ENCODE assay signal across 8 cellular contexts in genomic region chr17:68972119-68972704, GRCh38. TPM values are rescaled to one million over a fixed set of nuclear protein-coding genes. Genes with fewer than 3 reads are reported as not detected.
DNase-seq lines count a peak whose midpoint lies in the region; ATAC-seq and TF ChIP-seq lines count a peak whose summit lies in the region.

No MANE protein-coding gene starts in this region.

- peak; percentile 60 to 72 for TF ChIP-seq CTCF in Caco-2 (IDR thresholded peaks at IDR 0.05; ENCODE audit: insufficient read depth in 1 of 2, low read depth in 1 of 2, low read length in 1 of 2, severe bottlenecking in 1 of 2, unreplicated experiment in 1 of 2)
- peak; percentile 66 for TF ChIP-seq CTCF in LNCAP (IDR thresholded peaks at IDR 0.05)
- TF ChIP-seq CTCF in right lobe of liver (IDR thresholded peaks at IDR 0.05) = peak; percentile 69 to 82 (median 76)

- BruUV-seq in Caco-2 (replicated peaks; lab: Mats Ljungman, UMichigan) = no TSS peak

- POLR2A ChIA-PET in Caco-2 (lab: Charles Lee) = no interaction called here

- H3K27me3 Mint-ChIP-seq in Caco-2 (ENCODE audit: insufficient read depth, unreplicated experiment) = no peaks in the 10 kb centered on the region

- H3K4me3 ChIP-seq in Caco-2 (ENCODE audit: low read depth, low read length) (no peak overlapping the region), right lobe of liver (no peak overlapping the region)

- H3K4me3 Mint-ChIP-seq in Caco-2 (ENCODE audit: unreplicated experiment) = no peak overlapping the region

- intact Hi-C loops in Caco-2 (cut with micrococcal nuclease; ENCODE audit: unreplicated experiment) (loop anchor here (1.0 to 5.0 kb wide), 4 partner anchors 61 to 263 kb away; no protein-coding TSS in a partner anchor), right lobe of liver (cut with DNase I) (no loop called here)

- WGBS in right lobe of liver (ENCODE audit: insufficient coverage, low coverage, low lambda C conversion rate, missing lambda C conversion rate) = 44% methylated on average over 4 of the region's 4 CpGs

- H3K27me3 ChIP-seq in Caco-2 (replicated peaks; ENCODE audit: control insufficient read depth, insufficient read depth, low read length) (no peaks in the 10 kb centered on the region), right lobe of liver (no peaks in the 10 kb centered on the region)

- no peak overlapping the region for H3K27ac Mint-ChIP-seq in Caco-2 (ENCODE audit: unreplicated experiment)

- ATAC-seq in right lobe of liver = peak; percentile 81 to 91 (median 86)
- ATAC-seq in HG02798 (IDR thresholded peaks at IDR 0.05; ENCODE audit: poor library complexity, unreplicated experiment) = no peak

- CTCF ChIA-PET in Caco-2 (lab: Charles Lee) = no interaction called here

- H3K4me1 Mint-ChIP-seq in Caco-2 (ENCODE audit: low read depth, unreplicated experiment) = no peaks in the 10 kb centered on the region

- DNase-seq in Caco-2 = peak in 1 of 2 experiments; percentile 49
- DNase-seq in cerebellum (ENCODE audit: low spot score) = peak; percentile 50
- no peak for DNase-seq in right lobe of liver
- DNase-seq in activated CD8-positive, alpha-beta memory T cell treated with anti-CD3 and anti-CD28 coated beads for 24 hours = no peak
- DNase-seq in stimulated activated CD4-positive, alpha-beta T cell treated with anti-CD3 and anti-CD28 coated beads, Interleukin-15, amount 100 ng/mL, for 24 hours = no peak
- DNase-seq in GM19238 (ENCODE audit: insufficient read length, low spot score) = no peak

- peaks cover 10% of the 10 kb centered on the region for H3K9me3 Mint-ChIP-seq in Caco-2 (ENCODE audit: unreplicated experiment)

- H3K36me3 ChIP-seq in Caco-2 (ENCODE audit: control insufficient read depth, insufficient read depth, low read length) = no peaks in the 10 kb centered on the region
- H3K36me3 ChIP-seq in right lobe of liver = peaks cover 0 to 26% (median 1%) of the 10 kb centered on the region in 4 donors

- H3K4me1 ChIP-seq in Caco-2 (no peaks in the 10 kb centered on the region), right lobe of liver (peaks cover 0 to 6% (median 0%) of the 10 kb centered on the region in 4 donors)

- no peak for TF ChIP-seq POLR2A in right lobe of liver (IDR thresholded peaks at IDR 0.05)

- no peaks in the 10 kb centered on the region for H3K9me3 ChIP-seq in Caco-2
- H3K9me3 ChIP-seq in right lobe of liver = no peaks in the 10 kb centered on the region

- no peaks in the 10 kb centered on the region for H3K36me3 Mint-ChIP-seq in Caco-2 (ENCODE audit: insufficient read depth, unreplicated experiment)

- peak overlapping the region in 2 of 3 donors; percentile 35 to 53 for H3K27ac ChIP-seq in right lobe of liver

RNA-seq across cellular contexts. Expression of gene ABCA8, which starts 17.0 kb away (rescaled TPM):
- total RNA-seq in Caco-2 (2022) (0.32 and 0.91 TPM in 2 replicates), cerebellum (33.7 TPM), right lobe of liver (10 to 100 TPM; 21.8 to 44.0 (median 29.9) TPM)

Comparison
In these comparisons a context has a peak if more than half of its experiments do, and no peak if none do; other contexts are left out.
1. RNA of gene ABCA8, which starts 17.0 kb away (total RNA-seq): 33.7 TPM in cerebellum (single experiment) and 21.8 to 44.0 TPM in right lobe of liver; 0.32 to 0.91 TPM in Caco-2; every median in the first group is over 10 times any median in the second.
2. Peak in every context shown above with its lines, with median percentiles within 50 percentile points of each other: CTCF ChIP-seq.